26 cellular contexts compared by ENCODE assay signal in genomic region chr2:122139739-122140138, GRCh38.
"Had no signal": no experiment of that assay in that cellular context is flagged by ENCODE, and none has a peak within 500 bp of the region (broad histone marks: within the 10 kb centered on the region; RNA-seq: fewer than 3 reads in every experiment).

No MANE protein-coding gene starts in this region.

- H3K4me1 ChIP-seq: left lung, lower lobe of right lung, right atrium auricular region, sigmoid colon, spleen, suprapubic skin, tibial nerve, upper lobe of left lung had no signal

- H3K4me3 ChIP-seq: left lung, lower lobe of right lung, ovary, right atrium auricular region, sigmoid colon, spleen, suprapubic skin, tibial nerve, upper lobe of left lung had no signal

- H3K27ac ChIP-seq: left lung, lower lobe of right lung, ovary, right atrium auricular region, sigmoid colon, spleen, suprapubic skin, tibial nerve, upper lobe of left lung had no signal

- H3K27ac Mint-ChIP-seq: immature natural killer cell; mesothelial cell of epicardium; naive B cell; natural killer cell; nephron progenitor cell; progenitor cell of endocrine pancreas; stimulated activated effector memory CD8-positive, alpha-beta T cell treated with anti-CD3 and anti-CD28 coated beads, Interleukin-12 subunit alpha, Interleukin-12 subunit beta, amount 100 ng/mL, for 72 hours; stimulated activated naive CD8-positive, alpha-beta T cell treated with anti-CD3 and anti-CD28 coated beads, Interleukin-15, Interleukin-2, amounts not matched to agents 100 ng/mL and 50 ng/mL, for 24 hours had no signal

- H3K4me3 Mint-ChIP-seq: immature natural killer cell; mesothelial cell of epicardium; naive B cell; natural killer cell; nephron progenitor cell; stimulated activated effector memory CD8-positive, alpha-beta T cell treated with anti-CD3 and anti-CD28 coated beads, Interleukin-12 subunit alpha, Interleukin-12 subunit beta, amount 100 ng/mL, for 72 hours; stimulated activated naive CD8-positive, alpha-beta T cell treated with anti-CD3 and anti-CD28 coated beads, Interleukin-15, Interleukin-2, amounts not matched to agents 100 ng/mL and 50 ng/mL, for 24 hours had no signal

- H3K36me3 Mint-ChIP-seq: immature natural killer cell; mesothelial cell of epicardium; naive B cell; natural killer cell; stimulated activated effector memory CD8-positive, alpha-beta T cell treated with anti-CD3 and anti-CD28 coated beads, Interleukin-12 subunit alpha, Interleukin-12 subunit beta, amount 100 ng/mL, for 72 hours had no signal

- H3K4me1 Mint-ChIP-seq: immature natural killer cell; natural killer cell; nephron progenitor cell; stimulated activated effector memory CD8-positive, alpha-beta T cell treated with anti-CD3 and anti-CD28 coated beads, Interleukin-12 subunit alpha, Interleukin-12 subunit beta, amount 100 ng/mL, for 72 hours had no signal

- FAIRE-seq: islet of Langerhans, kidney, small intestine had no signal

- H3K9me3 ChIP-seq: left lung, lower lobe of right lung, ovary, right atrium auricular region, sigmoid colon, spleen, suprapubic skin, tibial nerve, upper lobe of left lung had no signal

- ATAC-seq: left colon; left lung; lower lobe of right lung; natural killer cell; stimulated activated effector memory CD8-positive, alpha-beta T cell treated with anti-CD3 and anti-CD28 coated beads, Interleukin-12 subunit alpha, Interleukin-12 subunit beta, amount 100 ng/mL, for 72 hours had no signal

- DNase-seq: hippocampal formation; immature natural killer cell; kidney; left colon; left lung; lower lobe of right lung; mammary epithelial cell; mesenchymal stem cell; naive B cell; natural killer cell; nephron progenitor cell; ovary; sigmoid colon; small intestine; spleen; stimulated activated CD4-positive, alpha-beta T cell treated with anti-CD3 and anti-CD28 coated beads, Interleukin-4, amount 100 ng/mL, for 24 hours; stimulated activated naive CD4-positive, alpha-beta T cell had no signal

- H3K27me3 ChIP-seq: left lung, ovary, right atrium auricular region, sigmoid colon, spleen, suprapubic skin, tibial nerve, upper lobe of left lung had no signal

- H3K9me3 Mint-ChIP-seq: stimulated activated effector memory CD8-positive, alpha-beta T cell treated with anti-CD3 and anti-CD28 coated beads, Interleukin-12 subunit alpha, Interleukin-12 subunit beta, amount 100 ng/mL, for 72 hours; stimulated activated naive CD8-positive, alpha-beta T cell treated with anti-CD3 and anti-CD28 coated beads, Interleukin-15, Interleukin-2, amounts not matched to agents 100 ng/mL and 50 ng/mL, for 24 hours had no signal

- H3K36me3 ChIP-seq: left lung, lower lobe of right lung, ovary, right atrium auricular region, sigmoid colon, spleen, suprapubic skin, tibial nerve, upper lobe of left lung had no signal
